ENCODE assay signal across 15 cellular contexts in the genomic region with DNA sequence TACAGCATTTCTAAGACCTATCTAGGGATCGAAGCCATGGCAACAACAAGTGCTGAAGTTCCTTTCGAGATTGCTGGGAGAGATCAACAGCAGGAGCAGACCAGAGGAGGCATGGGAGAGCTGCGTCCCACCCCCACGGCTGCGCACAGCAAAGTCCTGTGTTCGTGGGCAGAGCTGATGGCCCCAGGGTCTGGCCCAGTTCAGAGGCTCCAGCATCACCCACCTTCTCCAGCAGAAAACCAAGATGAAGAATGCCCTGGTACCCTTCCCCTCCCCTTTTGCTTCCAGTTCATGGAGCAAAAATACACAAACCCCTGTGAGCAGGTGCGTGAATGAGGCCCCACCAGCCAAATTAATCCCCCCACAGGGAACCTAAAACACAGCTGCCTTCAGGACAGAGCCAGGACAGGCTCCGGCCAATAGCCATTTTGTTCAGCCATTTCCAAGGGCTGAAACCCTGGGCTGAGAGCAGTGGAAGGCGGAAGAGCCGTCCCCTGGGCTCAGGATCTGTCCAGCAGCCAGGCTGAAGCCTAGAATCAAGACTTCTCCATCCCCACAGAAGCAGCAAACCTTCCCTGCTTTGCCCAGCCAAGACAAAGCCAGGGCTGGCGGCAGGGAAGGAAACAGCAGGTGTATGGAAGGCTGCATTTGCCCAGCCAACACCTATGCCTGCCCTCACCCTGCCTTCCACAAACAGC.
DNase-seq lines count a peak whose midpoint lies in the region; ATAC-seq, FAIRE-seq and TF ChIP-seq lines count a peak whose summit lies in the region.
"Had no signal": no experiment of that assay in that cellular context is flagged by ENCODE, and none has a peak within 500 bp of the region (broad histone marks: within the 10 kb centered on the region; RNA-seq: fewer than 3 reads in every experiment).

No MANE protein-coding gene starts in this region.

- peaks cover 12 to 32% of the 10 kb centered on the region in 2 experiments for H3K36me3 ChIP-seq in GM12878 (ENCODE audit: control insufficient read depth in 2 of 2, insufficient read depth in 2 of 2, low read length in 1 of 2)
- H3K36me3 ChIP-seq: thyroid gland had no signal

- no peak for TF ChIP-seq EP300 in GM12878 (IDR thresholded peaks at IDR 0.05; ENCODE audit: borderline replicate concordance in 1 of 2, control insufficient read depth in 1 of 2, low read depth in 2 of 2, low read length in 2 of 2)

- no peak for ATAC-seq in CD4-positive, alpha-beta T cell (ENCODE audit: poor library complexity)
- no peak for ATAC-seq in GM12878
- no peak for ATAC-seq in HG03095 (IDR thresholded peaks at IDR 0.05; ENCODE audit: unreplicated experiment)
- ATAC-seq: left colon had no signal

- RAD21 ChIA-PET in GM12878 (lab: Charles Lee; ENCODE audit: unreplicated experiment): no interaction called here

- peaks cover 28% of the 10 kb centered on the region for H3K4me1 Mint-ChIP-seq in CD4-positive, alpha-beta T cell (ENCODE audit: low read depth)
- H3K4me1 Mint-ChIP-seq in IgD-negative memory B cell: peaks cover 43 to 53% (median 52%) of the 10 kb centered on the region in 3 donors

- H3K9me3 ChIP-seq in CD4-positive, alpha-beta T cell (ENCODE audit: control insufficient read depth, low read length): no peaks in the 10 kb centered on the region
- no peaks in the 10 kb centered on the region; the same call in 2 of the 3 replicates for H3K9me3 ChIP-seq in GM12878 (replicated peaks; ENCODE audit: control insufficient read depth, insufficient read depth, low read length)
- H3K9me3 ChIP-seq: esophagus squamous epithelium, thyroid gland had no signal

- 85% methylated on average over 10 of the region's 11 CpGs for WGBS in GM12878 (ENCODE audit: insufficient coverage, insufficient replicate concordance, low lambda C conversion rate, missing lambda C conversion rate)

- H3K4me2 ChIP-seq in GM12878 (ENCODE audit: control insufficient read depth, insufficient read depth): no peak overlapping the region
- H3K4me2 ChIP-seq: hepatocyte had no signal

- H3K4me3 Mint-ChIP-seq in CD4-positive, alpha-beta T cell: no peak overlapping the region
- H3K4me3 Mint-ChIP-seq in IgD-negative memory B cell: peak overlapping the region in 1 of 4 donors; percentile 77

- intact Hi-C loops in CD4-positive, alpha-beta T cell (cut with DNase I, micrococcal nuclease): no loop called here
- intact Hi-C loops in GM12878 (cut with micrococcal nuclease; ENCODE audit: unreplicated experiment): no loop called here
- intact Hi-C loops in posterior vena cava (cut with DNase I): no loop called here

- H3K27me3 ChIP-seq in CD4-positive, alpha-beta T cell (ENCODE audit: control insufficient read depth, insufficient read depth, low read length): no peaks in the 10 kb centered on the region
- H3K27me3 ChIP-seq in GM12878 (replicated peaks in 1 of 2; ENCODE audit: control insufficient read depth in 2 of 2, insufficient read depth in 2 of 2, low read length in 1 of 2): no peaks in the 10 kb centered on the region
- H3K27me3 ChIP-seq: esophagus squamous epithelium, hepatocyte, thyroid gland had no signal

- H3K27ac ChIP-seq in CD4-positive, alpha-beta T cell (ENCODE audit: low read depth, low read length): no peak overlapping the region
- H3K27ac ChIP-seq in GM12878 (ENCODE audit: control insufficient read depth, insufficient read depth): no peak overlapping the region
- H3K27ac ChIP-seq: C4-2B, hepatocyte, thyroid gland, VCaP had no signal

- TF ChIP-seq RAD21 in GM12878 (IDR thresholded peaks at IDR 0.05; ENCODE audit: insufficient read depth, low read depth, low read length): no peak

- H3K9ac ChIP-seq in GM12878 (ENCODE audit: control insufficient read depth, insufficient read depth, low read length): no peak overlapping the region

- H3K27ac Mint-ChIP-seq in CD4-positive, alpha-beta T cell: peak overlapping the region; percentile 22
- H3K27ac Mint-ChIP-seq in IgD-negative memory B cell: peak overlapping the region in 2 of 3 donors; percentile 68 to 96

- SMC1A ChIA-PET in GM12878 (lab: Charles Lee; ENCODE audit: uncharacterized antibody, unreplicated experiment): interaction anchor here (0.9 to 1.2 kb wide), 4 partner anchors 9 to 152 kb away, joined by 3 to 5 read pairs (median 4); no protein-coding TSS in a partner anchor

- 0 out of 2 replicates have a peak, but pooled peaks have one; percentile 19 for TF ChIP-seq POLR2A in GM12878 (IDR thresholded peaks at IDR 0.05; ENCODE audit: low read depth, low read length)

- no peaks in the 10 kb centered on the region for H4K20me1 ChIP-seq in GM12878 (ENCODE audit: control insufficient read depth, insufficient read depth)

- DNase-seq in CD4-positive, alpha-beta T cell: no peak
- DNase-seq in GM12878 (ENCODE audit: low read depth, low spot score): no peak
- DNase-seq in posterior vena cava (ENCODE audit: low spot score): peak; percentile 32
- DNase-seq in NCI-H1417 treated with DMSO at 0.1 percent for 48 hours (lab: John Stamatoyannopoulos, UW): no peak
- DNase-seq in NCI-H2029 treated with DMSO at 0.1 percent for 48 hours (lab: John Stamatoyannopoulos, UW): no peak
- no peak for DNase-seq in stimulated activated CD4-positive, alpha-beta T cell treated with anti-CD3 and anti-CD28 coated beads, Interleukin-2, amount 100 ng/mL, for 24 hours
- DNase-seq: esophagus squamous epithelium, left colon, NCI-H345, thyroid gland had no signal

- H3K36me3 Mint-ChIP-seq in CD4-positive, alpha-beta T cell (ENCODE audit: low read depth): peaks cover 41% of the 10 kb centered on the region
- H3K36me3 Mint-ChIP-seq in IgD-negative memory B cell: peaks cover 7% of the 10 kb centered on the region

- no peak for FAIRE-seq in GM12878 (lab: Jason Lieb, UNC)

- POLR2A ChIA-PET in CD4-positive, alpha-beta T cell (lab: Charles Lee): no interaction called here
- POLR2A ChIA-PET in GM12878 (lab: Charles Lee): interaction anchor here (0.5 to 0.6 kb wide), 3 partner anchors 158 to 1401 kb away, joined by 3 read pairs; no protein-coding TSS in a partner anchor

- CTCF ChIA-PET in CD4-positive, alpha-beta T cell (lab: Charles Lee): no interaction called here
- CTCF ChIA-PET in GM12878 (lab: Yijun Ruan, JAX): interaction anchor here (0.9 to 1.5 kb wide), 3 partner anchors 13 to 67 kb away, joined by 3 to 5 read pairs (median 3); no protein-coding TSS in a partner anchor

- H2AFZ ChIP-seq in GM12878 (ENCODE audit: control insufficient read depth, low read depth, low read length): no peak overlapping the region
- H2AFZ ChIP-seq: hepatocyte had no signal

- no peaks in the 10 kb centered on the region for H3K9me3 Mint-ChIP-seq in CD4-positive, alpha-beta T cell
- H3K9me3 Mint-ChIP-seq in IgD-negative memory B cell: no peaks in the 10 kb centered on the region

- peaks cover 44% of the 10 kb centered on the region for H3K4me1 ChIP-seq in GM12878 (ENCODE audit: control insufficient read depth, insufficient read depth, low read length)

- H3K27me3 Mint-ChIP-seq in CD4-positive, alpha-beta T cell: no peaks in the 10 kb centered on the region
- H3K27me3 Mint-ChIP-seq in IgD-negative memory B cell: no peaks in the 10 kb centered on the region

- no peak overlapping the region for H3K4me3 ChIP-seq in GM12878
- H3K4me3 ChIP-seq: esophagus squamous epithelium, hepatocyte, thyroid gland had no signal

- in situ Hi-C loops in GM12878 (cut with MboI): no loop called here

- TF ChIP-seq CTCF in CD4-positive, alpha-beta T cell (IDR thresholded peaks at IDR 0.05): no peak
- TF ChIP-seq CTCF in GM12878 (IDR thresholded peaks at IDR 0.05 in 2 of 3, conservative IDR thresholded peaks at IDR 0.05 in 1 of 3; ENCODE audit: control insufficient read depth in 2 of 3, extremely low read depth in 1 of 3, insufficient read depth in 1 of 3, low read depth in 3 of 3, low read length in 3 of 3): no peak

- BruUV-seq in GM12878 (replicated peaks; lab: Mats Ljungman, UMichigan): no TSS peak

- H3K79me2 ChIP-seq in GM12878 (ENCODE audit: control insufficient read depth, insufficient read depth, low read length): peaks cover 37% of the 10 kb centered on the region
- H3K79me2 ChIP-seq: hepatocyte had no signal

TF ChIP-seq in GM12878, 131 proteins besides CTCF, POLR2A, EP300 and RAD21:
- TF ChIP-seq RBBP5 (conservative IDR thresholded peaks at IDR 0.05): no peak
- TF ChIP-seq SREBF2 (IDR thresholded peaks at IDR 0.05; ENCODE audit: low read length): no peak
- no peak for TF ChIP-seq ZNF217 (IDR thresholded peaks at IDR 0.05)
- TF ChIP-seq, protein P1, sequence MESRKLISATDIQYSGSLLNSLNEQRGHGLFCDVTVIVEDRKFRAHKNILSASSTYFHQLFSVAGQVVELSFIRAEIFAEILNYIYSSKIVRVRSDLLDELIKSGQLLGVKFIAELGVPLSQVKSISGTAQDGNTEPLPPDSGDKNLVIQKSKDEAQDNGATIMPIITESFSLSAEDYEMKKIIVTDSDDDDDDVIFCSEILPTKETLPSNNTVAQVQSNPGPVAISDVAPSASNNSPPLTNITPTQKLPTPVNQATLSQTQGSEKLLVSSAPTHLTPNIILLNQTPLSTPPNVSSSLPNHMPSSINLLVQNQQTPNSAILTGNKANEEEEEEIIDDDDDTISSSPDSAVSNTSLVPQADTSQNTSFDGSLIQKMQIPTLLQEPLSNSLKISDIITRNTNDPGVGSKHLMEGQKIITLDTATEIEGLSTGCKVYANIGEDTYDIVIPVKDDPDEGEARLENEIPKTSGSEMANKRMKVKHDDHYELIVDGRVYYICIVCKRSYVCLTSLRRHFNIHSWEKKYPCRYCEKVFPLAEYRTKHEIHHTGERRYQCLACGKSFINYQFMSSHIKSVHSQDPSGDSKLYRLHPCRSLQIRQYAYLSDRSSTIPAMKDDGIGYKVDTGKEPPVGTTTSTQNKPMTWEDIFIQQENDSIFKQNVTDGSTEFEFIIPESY (IDR thresholded peaks at IDR 0.05): no peak
- no peak for TF ChIP-seq SP1 (IDR thresholded peaks at IDR 0.05; ENCODE audit: low read depth, low read length)
- TF ChIP-seq TCF3 (IDR thresholded peaks at IDR 0.05; ENCODE audit: borderline replicate concordance, insufficient read depth, low read depth, low read length): no peak
- TF ChIP-seq CREB1 (IDR thresholded peaks at IDR 0.05; ENCODE audit: low read depth): no peak
- no peak for TF ChIP-seq ZNF24 (IDR thresholded peaks at IDR 0.05)
- TF ChIP-seq EZH2 (IDR thresholded peaks at IDR 0.05; ENCODE audit: borderline replicate concordance, control insufficient read depth, low read depth, low read length): no peak
- no peak for TF ChIP-seq MTA2 (IDR thresholded peaks at IDR 0.05; ENCODE audit: low read depth)
- no peak for TF ChIP-seq ZNF622 (IDR thresholded peaks at IDR 0.05)
- no peak for TF ChIP-seq MTA3 (IDR thresholded peaks at IDR 0.05; ENCODE audit: borderline replicate concordance, low read length)
- TF ChIP-seq FOXM1 (IDR thresholded peaks at IDR 0.05; ENCODE audit: low read depth, low read length): no peak
